Comparison of ENCODE assay signal across 8 cellular contexts in genomic region chr19:29664753-29665214, GRCh38. TPM values are rescaled to one million over a fixed set of nuclear protein-coding genes. Genes with fewer than 3 reads are reported as not detected.
DNase-seq lines count a peak whose midpoint lies in the region; ATAC-seq, FAIRE-seq and TF ChIP-seq lines count a peak whose summit lies in the region.

No MANE protein-coding gene starts in this region.

- H3K27me3 ChIP-seq in Panc1 (ENCODE audit: control insufficient read depth, insufficient read depth, low read length) = no peaks in the 10 kb centered on the region
- H3K27me3 ChIP-seq in fibroblast of lung (ENCODE audit: control insufficient read depth, insufficient read depth, low read length) = no peaks in the 10 kb centered on the region
- no peaks in the 10 kb centered on the region for H3K27me3 ChIP-seq in gastrocnemius medialis

- H3K9ac ChIP-seq in fibroblast of lung (ENCODE audit: insufficient read depth, low read length) = no peak overlapping the region

- H3K4me2 ChIP-seq in fibroblast of lung (ENCODE audit: extremely low read depth, insufficient read depth, low read length) = peak overlapping the region; percentile 79

- H2AFZ ChIP-seq in fibroblast of lung (ENCODE audit: low read length) = peak overlapping the region; percentile 37

- peaks cover 30% of the 10 kb centered on the region for H3K79me2 ChIP-seq in fibroblast of lung (ENCODE audit: control insufficient read depth, insufficient read depth, low read length)

- H3K4me1 ChIP-seq in Panc1 (ENCODE audit: control insufficient read depth, insufficient read depth, low read length) = peaks cover 60% of the 10 kb centered on the region
- H3K4me1 ChIP-seq in fibroblast of lung (ENCODE audit: control insufficient read depth, extremely low read depth, insufficient read depth, low read length) = peaks cover 23% of the 10 kb centered on the region
- peaks cover 53 to 61% of the 10 kb centered on the region in 2 donors for H3K4me1 ChIP-seq in gastrocnemius medialis

- peak overlapping the region; percentile 52 to 71 for H3K4me3 ChIP-seq in Panc1 (ENCODE audit: low read depth in 2 of 2, low read length in 2 of 2)
- peak overlapping the region in 3 of 4 experiments; percentile 25 to 95 (median 37) for H3K4me3 ChIP-seq in fibroblast of lung (replicated peaks in 1 of 4; ENCODE audit: control extremely low read depth in 1 of 4, insufficient read depth in 1 of 4, low read depth in 3 of 4, low read length in 4 of 4)
- H3K4me3 ChIP-seq in gastrocnemius medialis = peak overlapping the region; percentile 94 to 99 (median 97)

- intact Hi-C loops in Panc1 (cut with micrococcal nuclease; ENCODE audit: unreplicated experiment) = no loop called here
- intact Hi-C loops in gastrocnemius medialis (cut with DNase I; ENCODE audit: low total_unique reads) = loop anchor here (1.0 to 5.0 kb wide), 3 partner anchors 27 to 1157 kb away; no protein-coding TSS in a partner anchor

- H3K36me3 ChIP-seq in Panc1 (ENCODE audit: control insufficient read depth, insufficient read depth, low read length) (no peaks in the 10 kb centered on the region), fibroblast of lung (ENCODE audit: control insufficient read depth, insufficient read depth, low read length) (peaks cover 5% of the 10 kb centered on the region), gastrocnemius medialis (no peaks in the 10 kb centered on the region)

- DNase-seq in GM12891 (ENCODE audit: insufficient read length, low spot score) = no peak
- no peak for DNase-seq in Panc1 (ENCODE audit: low read depth, low spot score)
- DNase-seq in fibroblast of lung (ENCODE audit: low read depth in 2 of 2) = no peak
- DNase-seq in gastrocnemius medialis = no peak
- no peak for DNase-seq in NOMO-1 (lab: John Stamatoyannopoulos, UW; ENCODE audit: unreplicated experiment in 2 of 2)
- no peak for DNase-seq in GM13977 (ENCODE audit: low spot score)
- DNase-seq in GM20000 (ENCODE audit: low spot score) = no peak

- no peaks in the 10 kb centered on the region for H4K20me1 ChIP-seq in fibroblast of lung (ENCODE audit: control insufficient read depth, extremely low read depth, insufficient read depth, low read length)

- CTCF ChIA-PET in Panc1 (lab: Charles Lee) = interaction anchor here (0.6 to 0.9 kb wide), 3 partner anchors 40 to 898 kb away, joined by 3 to 4 read pairs (median 3); no protein-coding TSS in a partner anchor

- no peak; the same call in 1 of the 2 replicates for TF ChIP-seq CTCF in Panc1 (IDR thresholded peaks at IDR 0.05)
- no peak for TF ChIP-seq CTCF in fibroblast of lung (conservative IDR thresholded peaks at IDR 0.05 in 1 of 2, IDR thresholded peaks at IDR 0.05 in 1 of 2; ENCODE audit: low read depth in 1 of 2, low read length in 2 of 2)
- TF ChIP-seq CTCF in gastrocnemius medialis (IDR thresholded peaks at IDR 0.05 in 4 of 5, conservative IDR thresholded peaks at IDR 0.05 in 1 of 5) = peak in 3 of 5 experiments; percentile 27 to 64 (median 46)
- no peak for TF ChIP-seq CTCF in GM13977 (IDR thresholded peaks at IDR 0.05; ENCODE audit: extremely low read depth, insufficient read depth, missing control alignments)
- no peak for TF ChIP-seq CTCF in GM20000 (IDR thresholded peaks at IDR 0.05; ENCODE audit: extremely low read depth, missing control alignments)

- BruUV-seq in Panc1 (replicated peaks; lab: Mats Ljungman, UMichigan) = no TSS peak

- POLR2A ChIA-PET in Panc1 (lab: Charles Lee) = no interaction called here

- H3K27ac ChIP-seq in Panc1 (ENCODE audit: low read length) = peak overlapping the region; percentile 83
- peak overlapping the region; percentile 90 for H3K27ac ChIP-seq in fibroblast of lung (ENCODE audit: insufficient read depth, low read length)
- H3K27ac ChIP-seq in gastrocnemius medialis = peak overlapping the region; percentile 94 to 100 (median 98)

- in situ Hi-C loops in Panc1 (cut with HindIII; ENCODE audit: low pct_unique_long_range_greater_than_20kb, low sequenced_read_pairs) = no loop called here
- in situ Hi-C loops in gastrocnemius medialis (cut with MboI; ENCODE audit: low sequenced_read_pairs in 4 of 4) = loop anchor here in 2 of 4 donors (5.0 to 10.0 kb wide), 2 partner anchors 50 to 52 kb away; partner anchors contain the start of gene C19orf12 (in 2 of the 2)
- in situ Hi-C loops in GM13977 (cut with MboI; ENCODE audit: low pct_unique_long_range_greater_than_20kb, low sequenced_read_pairs, unreplicated experiment) = no loop called here

- ATAC-seq in Panc1 = peak; percentile 9; the same call in 1 of the 2 replicates
- peak; percentile 17 to 33 for ATAC-seq in gastrocnemius medialis
- no peak for ATAC-seq in GM21381 (IDR thresholded peaks at IDR 0.05; ENCODE audit: unreplicated experiment)

- no peaks in the 10 kb centered on the region for H3K9me3 ChIP-seq in Panc1 (ENCODE audit: control insufficient read depth, insufficient read depth, low read depth, low read length)
- H3K9me3 ChIP-seq in fibroblast of lung (ENCODE audit: control insufficient read depth, insufficient read depth, low read depth, low read length) = no peaks in the 10 kb centered on the region
- H3K9me3 ChIP-seq in gastrocnemius medialis = no peaks in the 10 kb centered on the region

- no peak for TF ChIP-seq POLR2A in GM12891 (IDR thresholded peaks at IDR 0.05; ENCODE audit: low read depth, low read length)
- TF ChIP-seq POLR2A in gastrocnemius medialis (IDR thresholded peaks at IDR 0.05) = no peak

- no peak for FAIRE-seq in GM12891 (lab: Jason Lieb, UNC)

TF ChIP-seq in GM12891, 5 proteins besides CTCF, POLR2A, EP300 and RAD21:
- TF ChIP-seq PAX5 (IDR thresholded peaks at IDR 0.05; ENCODE audit: insufficient read depth, low read length, severe bottlenecking) (peak; percentile 52), SPI1 (IDR thresholded peaks at IDR 0.05; ENCODE audit: low read depth, low read length) (no peak)

RNA-seq across cellular contexts. Expression of gene PLEKHF1, which starts 0.5 kb away (rescaled TPM):
- polyA plus RNA-seq in GM12891 (2012; ENCODE audit: low read depth, missing spikeins) = 5.1 TPM
- total RNA-seq in Panc1 (2021; ENCODE audit: unreplicated experiment) (22.4 TPM), fibroblast of lung (50.1 and 72.5 TPM in 2 replicates), gastrocnemius medialis (100 to 1,000 TPM in 3 of 4 donors, 10 to 100 TPM in 1; 69.1 to 164 (median 135) TPM)
- 31.8 TPM for polyA plus RNA-seq in Panc1 (2012; ENCODE audit: insufficient read length)
- polyA plus RNA-seq in fibroblast of lung = 5.2 and 7.7 TPM in 2 replicates
- 8.6 and 15.4 TPM in 2 replicates for polyA plus RNA-seq in fibroblast of lung (2012)
- polyA minus RNA-seq in fibroblast of lung (ENCODE audit: low replicate concordance) = 11.3 and 23.3 TPM in 2 replicates

RNA-seq across cellular contexts. Expression of gene C19orf12, which starts 50.3 kb away (rescaled TPM):
- polyA plus RNA-seq in GM12891 (2012; ENCODE audit: low read depth, missing spikeins) = 10.3 TPM
- total RNA-seq in Panc1 (2021; ENCODE audit: unreplicated experiment) (43.4 TPM), fibroblast of lung (23.1 and 26.8 TPM in 2 replicates), gastrocnemius medialis (100 to 1,000 TPM in 1 of 4 donors, 10 to 100 TPM in 3; 54.4 to 142 (median 69.8) TPM)
- polyA plus RNA-seq in Panc1 (2012; ENCODE audit: insufficient read length) = 46.7 TPM
- 18.0 and 25.4 TPM in 2 replicates for polyA plus RNA-seq in fibroblast of lung
- 20.5 and 25.4 TPM in 2 replicates for polyA plus RNA-seq in fibroblast of lung (2012)
- 12.0 and 21.6 TPM in 2 replicates for polyA minus RNA-seq in fibroblast of lung (ENCODE audit: low replicate concordance)

RNA-seq across cellular contexts. Expression of gene POP4, which starts 58.7 kb away (rescaled TPM):
- polyA plus RNA-seq in GM12891 (2012; ENCODE audit: low read depth, missing spikeins) = 74.4 TPM
- total RNA-seq in Panc1 (2021; ENCODE audit: unreplicated experiment) (116 TPM), fibroblast of lung (68.1 and 77.1 TPM in 2 replicates), gastrocnemius medialis (10 to 100 TPM; 59.9 to 64.5 (median 61.3) TPM)
- 77.5 TPM for polyA plus RNA-seq in Panc1 (2012; ENCODE audit: insufficient read length)
- polyA plus RNA-seq in fibroblast of lung = 102 and 122 TPM in 2 replicates
- polyA plus RNA-seq in fibroblast of lung (2012) = 69.5 and 91.4 TPM in 2 replicates
- 19.0 and 34.0 TPM in 2 replicates for polyA minus RNA-seq in fibroblast of lung (ENCODE audit: low replicate concordance)

Comparison
In these comparisons a context has a peak if more than half of its experiments do, and no peak if none do; other contexts are left out.
1. H3K4me3 ChIP-seq: peak in every context shown above with its lines; median percentile 97 in gastrocnemius medialis; 62 in Panc1; 37 in fibroblast of lung.
2. CTCF ChIP-seq: peak in gastrocnemius medialis (3 of 5); none in Panc1 (single experiment), fibroblast of lung (0 of 2), GM13977 (single experiment) and GM20000 (single experiment).
3. Peak in every context shown above with its lines, with median percentiles within 50 percentile points of each other: H3K27ac ChIP-seq.